ENCODE assay signal across 8 cellular contexts in genomic region chr13:26482451-26483197, GRCh38.
DNase-seq lines count a peak whose midpoint lies in the region; ATAC-seq and TF ChIP-seq lines count a peak whose summit lies in the region.

No MANE protein-coding gene starts in this region.

- H3K27me3 Mint-ChIP-seq in nephron progenitor cell (ENCODE audit: low read depth, poor library complexity): peaks cover 3% of the 10 kb centered on the region

- no peaks in the 10 kb centered on the region for H3K9me3 Mint-ChIP-seq in nephron progenitor cell

- no peaks in the 10 kb centered on the region for H3K27me3 ChIP-seq in HL-60 (ENCODE audit: insufficient read depth, poor library complexity, severe bottlenecking)
- H3K27me3 ChIP-seq in PC-3 (ENCODE audit: low read length): no peaks in the 10 kb centered on the region
- H3K27me3 ChIP-seq in esophagus squamous epithelium: no peaks in the 10 kb centered on the region
- H3K27me3 ChIP-seq in tibial artery: no peaks in the 10 kb centered on the region

- H3K9me2 ChIP-seq in PC-3 (replicated peaks; ENCODE audit: low read length): no peaks in the 10 kb centered on the region

- TF ChIP-seq CTCF in HL-60 (IDR thresholded peaks at IDR 0.05; ENCODE audit: insufficient read depth, low read length) (peak; percentile 75), PC-3 (conservative IDR thresholded peaks at IDR 0.05; ENCODE audit: low read depth, low read length) (peak; percentile 82), esophagus squamous epithelium (IDR thresholded peaks at IDR 0.05) (peak; percentile 68 to 88 (median 80)), nephron progenitor cell (IDR thresholded peaks at IDR 0.05) (peak; percentile 83), tibial artery (IDR thresholded peaks at IDR 0.05) (peak; percentile 74 to 76)

- H3K79me2 ChIP-seq in PC-3 (ENCODE audit: low read length): no peaks in the 10 kb centered on the region

- no peak overlapping the region for H3K27ac Mint-ChIP-seq in nephron progenitor cell

- H3F3A ChIP-seq in PC-3 (ENCODE audit: low read length, unreplicated experiment): no peaks in the 10 kb centered on the region

- H3K36me3 ChIP-seq in PC-3 (ENCODE audit: low read depth, low read length) (no peaks in the 10 kb centered on the region), esophagus squamous epithelium (no peaks in the 10 kb centered on the region), tibial artery (no peaks in the 10 kb centered on the region)

- intact Hi-C loops in PC-3 (cut with micrococcal nuclease) (loop anchor here (1.0 kb wide), 1 partner anchor 216 kb away; no protein-coding TSS in a partner anchor), esophagus squamous epithelium (cut with DNase I) (no loop called here), tibial artery (cut with DNase I; ENCODE audit: low total_unique reads) (no loop called here)

- peaks cover 8% of the 10 kb centered on the region for H3K4me1 Mint-ChIP-seq in nephron progenitor cell

- POLR2A ChIA-PET in PC-3 (lab: Charles Lee; ENCODE audit: unreplicated experiment): no interaction called here

- no peaks in the 10 kb centered on the region for H4K20me1 ChIP-seq in PC-3 (ENCODE audit: low read length)

- CTCF ChIA-PET in PC-3 (lab: Charles Lee): no interaction called here

- H3K4me1 ChIP-seq in PC-3 (ENCODE audit: insufficient read depth, low read length): peaks cover 5% of the 10 kb centered on the region; the same call in 1 of the 2 replicates
- H3K4me1 ChIP-seq in esophagus squamous epithelium: peaks cover 0 to 17% (median 0%) of the 10 kb centered on the region in 3 donors
- no peaks in the 10 kb centered on the region for H3K4me1 ChIP-seq in tibial artery

- peak overlapping the region; percentile 88 for H2AFZ ChIP-seq in PC-3 (ENCODE audit: low read length)

- peak; percentile 85 for ATAC-seq in GM18868 (IDR thresholded peaks at IDR 0.05; ENCODE audit: unreplicated experiment)
- no peak for ATAC-seq in PC-3

- H3K9ac ChIP-seq in PC-3 (ENCODE audit: low read length): no peak overlapping the region

- no peaks in the 10 kb centered on the region for H3K9me3 ChIP-seq in PC-3 (ENCODE audit: low read length)
- H3K9me3 ChIP-seq in esophagus squamous epithelium: no peaks in the 10 kb centered on the region
- no peaks in the 10 kb centered on the region for H3K9me3 ChIP-seq in tibial artery

- TF ChIP-seq POLR2A in esophagus squamous epithelium (IDR thresholded peaks at IDR 0.05): no peak

- H3K27ac ChIP-seq in HL-60 (replicated peaks): no peak overlapping the region
- no peak overlapping the region for H3K27ac ChIP-seq in PC-3 (ENCODE audit: low read length)
- H3K27ac ChIP-seq in esophagus squamous epithelium: no peak overlapping the region
- no peak overlapping the region for H3K27ac ChIP-seq in tibial artery

- H3K4me2 ChIP-seq in PC-3 (ENCODE audit: low read length): peak overlapping the region; percentile 75

- H3K36me3 Mint-ChIP-seq in nephron progenitor cell (ENCODE audit: low read depth): no peaks in the 10 kb centered on the region

- DNase-seq in AG20443 (ENCODE audit: low spot score) (peak; percentile 78), HL-60 (ENCODE audit: low read depth in 1 of 2, low spot score in 1 of 2) (peak; percentile 5 to 82), PC-3 (peak; percentile 82), activated T-cell treated with anti-CD3 and anti-CD28 coated beads for 48 hours (ENCODE audit: low read depth) (peak; percentile 54), esophagus squamous epithelium (lab: John Stamatoyannopoulos, UW) (no peak), nephron progenitor cell (peak; percentile 75), tibial artery (peak in 1 of 2 donors; percentile 65)

- H3K4me3 Mint-ChIP-seq in nephron progenitor cell: no peak overlapping the region

- WGBS in esophagus squamous epithelium, 2 donors: 7 to 26% methylated on average over 3 of the region's 3 CpGs

- H3K4me3 ChIP-seq in HL-60 (replicated peaks; ENCODE audit: insufficient read depth, low read length): no peak overlapping the region
- peak overlapping the region; percentile 50 for H3K4me3 ChIP-seq in PC-3 (ENCODE audit: low read length)
- H3K4me3 ChIP-seq in esophagus squamous epithelium: peak overlapping the region in 1 of 4 donors; percentile 54
- no peak overlapping the region for H3K4me3 ChIP-seq in tibial artery

- no TSS peak for BruUV-seq in PC-3 (replicated peaks; lab: Mats Ljungman, UMichigan)
